ENCODE assay signal across 8 cellular contexts in the genomic region with DNA sequence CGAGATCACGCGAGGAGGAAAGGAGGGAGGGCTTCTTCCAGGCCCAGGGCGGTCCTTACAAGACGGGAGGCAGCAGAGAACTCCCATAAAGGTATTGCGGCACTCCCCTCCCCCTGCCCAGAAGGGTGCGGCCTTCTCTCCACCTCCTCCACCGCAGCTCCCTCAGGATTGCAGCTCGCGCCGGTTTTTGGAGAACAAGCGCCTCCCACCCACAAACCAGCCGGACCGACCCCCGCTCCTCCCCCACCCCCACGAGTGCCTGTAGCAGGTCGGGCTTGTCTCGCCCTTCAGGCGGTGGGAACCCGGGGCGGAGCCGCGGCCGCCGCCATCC. TPM values are rescaled to one million over a fixed set of nuclear protein-coding genes. Genes with fewer than 3 reads are reported as not detected.
A peak's percentile ranks its signal among the peaks of the same experiment; 100 is the strongest.
DNase-seq lines count a peak whose midpoint lies in the region; ATAC-seq and TF ChIP-seq lines count a peak whose summit lies in the region.

No MANE protein-coding gene starts in this region.

- H3K27me3 ChIP-seq in Caco-2 (replicated peaks; ENCODE audit: control insufficient read depth, insufficient read depth, low read length) (no peaks in the 10 kb centered on the region), neutrophil (no peaks in the 10 kb centered on the region), vagina (no peaks in the 10 kb centered on the region)

- DNase-seq in Caco-2 = peak; percentile 94 to 98
- DNase-seq in NCI-H82 (lab: John Stamatoyannopoulos, UW) = peak; percentile 95
- DNase-seq in activated T-cell treated with anti-CD3 and anti-CD28 coated beads, Interleukin-2, amount 50 U/mL, for 4 hours = peak; percentile 66
- peak; percentile 96 for DNase-seq in fibroblast of the conjunctiva (ENCODE audit: low read depth)
- DNase-seq in vagina (ENCODE audit: extremely low spot score in 2 of 2) = peak; percentile 96 to 99

- H3K36me3 Mint-ChIP-seq in Caco-2 (ENCODE audit: insufficient read depth, unreplicated experiment) = peaks cover 68% of the 10 kb centered on the region
- peaks cover 43% of the 10 kb centered on the region for H3K36me3 Mint-ChIP-seq in activated T-cell treated with anti-CD3 and anti-CD28 coated beads, Interleukin-2, amount 50 U/mL, for 4 hours (ENCODE audit: insufficient read depth)

- no peak for TF ChIP-seq CTCF in Caco-2 (IDR thresholded peaks at IDR 0.05; ENCODE audit: insufficient read depth in 1 of 2, low read depth in 1 of 2, low read length in 1 of 2, severe bottlenecking in 1 of 2, unreplicated experiment in 1 of 2)
- no peak for TF ChIP-seq CTCF in neutrophil (IDR thresholded peaks at IDR 0.05)
- no peak for TF ChIP-seq CTCF in vagina (IDR thresholded peaks at IDR 0.05)

- ATAC-seq in GM19395 (IDR thresholded peaks at IDR 0.05; ENCODE audit: unreplicated experiment) (peak; percentile 38), HG03469 (IDR thresholded peaks at IDR 0.05; ENCODE audit: unreplicated experiment) (peak; percentile 5)
- ATAC-seq in activated T-cell treated with anti-CD3 and anti-CD28 coated beads, Interleukin-2, amount 50 U/mL, for 4 hours = peak; percentile 38 to 39

- H3K4me1 Mint-ChIP-seq in Caco-2 (ENCODE audit: low read depth, unreplicated experiment) = peaks cover 15% of the 10 kb centered on the region
- peaks cover 70% of the 10 kb centered on the region for H3K4me1 Mint-ChIP-seq in activated T-cell treated with anti-CD3 and anti-CD28 coated beads, Interleukin-2, amount 50 U/mL, for 4 hours (ENCODE audit: low read depth)

- peak overlapping the region; percentile 91 for H3K4me3 ChIP-seq in Caco-2 (ENCODE audit: low read depth, low read length)
- H3K4me3 ChIP-seq in neutrophil (ENCODE audit: low read depth in 1 of 2, low read length in 1 of 2) = peak overlapping the region; percentile 75 to 93
- H3K4me3 ChIP-seq in vagina = peak overlapping the region; percentile 95 to 99

- TF ChIP-seq POLR2A in vagina (IDR thresholded peaks at IDR 0.05) = peak in 1 of 2 donors; percentile 40

- H3K9me3 ChIP-seq in Caco-2 = no peaks in the 10 kb centered on the region
- H3K9me3 ChIP-seq in neutrophil = no peaks in the 10 kb centered on the region
- H3K9me3 ChIP-seq in vagina = no peaks in the 10 kb centered on the region

- H3K4me1 ChIP-seq in Caco-2 (peaks cover 28% of the 10 kb centered on the region), neutrophil (ENCODE audit: control insufficient read depth in 1 of 2, insufficient read depth in 1 of 2, low read depth in 1 of 2, low read length in 1 of 2) (peaks cover 77 to 82% of the 10 kb centered on the region in 2 experiments), vagina (peaks cover 72% of the 10 kb centered on the region)

- intact Hi-C loops in Caco-2 (cut with micrococcal nuclease; ENCODE audit: unreplicated experiment) (loop anchor here (1.0 kb wide), 3 partner anchors 27 to 43 kb away; partner anchors contain the start of gene THUMPD3), vagina (cut with DNase I) (no loop called here)

- POLR2A ChIA-PET in Caco-2 (lab: Charles Lee) = interaction anchor here (0.6 to 3.2 kb wide), 14 partner anchors 8 to 536 kb away, joined by 3 to 49 read pairs (median 4); partner anchors contain the start of genes ARPC4, RPUSD3 and THUMPD3

- peak overlapping the region; percentile 95 for H3K27ac Mint-ChIP-seq in Caco-2 (ENCODE audit: unreplicated experiment)

- H3K27me3 Mint-ChIP-seq in Caco-2 (ENCODE audit: insufficient read depth, unreplicated experiment) = no peaks in the 10 kb centered on the region
- H3K27me3 Mint-ChIP-seq in activated T-cell treated with anti-CD3 and anti-CD28 coated beads, Interleukin-2, amount 50 U/mL, for 4 hours (ENCODE audit: low read depth) = no peaks in the 10 kb centered on the region

- H3K9me3 Mint-ChIP-seq in Caco-2 (ENCODE audit: unreplicated experiment) = no peaks in the 10 kb centered on the region
- no peaks in the 10 kb centered on the region for H3K9me3 Mint-ChIP-seq in activated T-cell treated with anti-CD3 and anti-CD28 coated beads, Interleukin-2, amount 50 U/mL, for 4 hours

- peak overlapping the region; percentile 94 for H3K4me3 Mint-ChIP-seq in Caco-2 (ENCODE audit: unreplicated experiment)
- H3K4me3 Mint-ChIP-seq in activated T-cell treated with anti-CD3 and anti-CD28 coated beads, Interleukin-2, amount 50 U/mL, for 4 hours = peak overlapping the region; percentile 91

- CTCF ChIA-PET in Caco-2 (lab: Charles Lee) = interaction anchor here (1.0 to 2.3 kb wide), 3 partner anchors 25 to 43 kb away, joined by 4 to 9 read pairs (median 4); no protein-coding TSS in a partner anchor

- no TSS peak for BruUV-seq in Caco-2 (replicated peaks; lab: Mats Ljungman, UMichigan)

- no peaks in the 10 kb centered on the region; the same call in 1 of the 2 replicates for H3K36me3 ChIP-seq in Caco-2 (ENCODE audit: control insufficient read depth, insufficient read depth, low read length)
- H3K36me3 ChIP-seq in neutrophil = peaks cover under 1% of the 10 kb centered on the region
- H3K36me3 ChIP-seq in vagina = no peaks in the 10 kb centered on the region

- H3K27ac ChIP-seq in neutrophil (peak overlapping the region; percentile 99), vagina (peak overlapping the region; percentile 99)

RNA-seq across cellular contexts. Expression of gene SETD5, which starts 1.1 kb away (rescaled TPM):
- total RNA-seq in Caco-2 (2022) (140 and 155 TPM in 2 replicates), vagina (110 TPM)
- total RNA-seq in activated T-cell treated with anti-CD3 and anti-CD28 coated beads, Interleukin-2, amount 50 U/mL, for 4 hours = 10 to 100 TPM; 67.3 to 78.1 (median 71.8) TPM

RNA-seq across cellular contexts. Expression of gene THUMPD3, which starts 33.4 kb away (rescaled TPM):
- total RNA-seq in Caco-2 (2022) (56.0 and 62.2 TPM in 2 replicates), vagina (25.5 TPM)
- total RNA-seq in activated T-cell treated with anti-CD3 and anti-CD28 coated beads, Interleukin-2, amount 50 U/mL, for 4 hours = 10 to 100 TPM; 69.0 to 77.4 (median 73.1) TPM

Comparison
In these comparisons a context has a peak if more than half of its experiments do, and no peak if none do; other contexts are left out.
1. Peak in every context shown above with its lines: DNase-seq, ATAC-seq, H3K4me3 ChIP-seq and H3K27ac ChIP-seq.